6 cellular contexts compared by ENCODE assay signal in genomic region chr2:194452504-194452903, GRCh38.
"Had no signal": no experiment of that assay in that cellular context is flagged by ENCODE, and none has a peak within 500 bp of the region (broad histone marks: within the 10 kb centered on the region; RNA-seq: fewer than 3 reads in every experiment).

No MANE protein-coding gene starts in this region.

- FAIRE-seq: GM12891, GM12892, GM18507, GM19239 had no signal

- DNase-seq: GDM1, GF-D8 had no signal
